Comparison of ENCODE assay signal across 1 cellular context in genomic region chr10:118730699-118731456, GRCh38.
TF ChIP-seq lines count a peak whose summit lies in the region.

No MANE protein-coding gene starts in this region.

TF ChIP-seq in GM23338, 12 proteins besides CTCF, POLR2A, EP300 and RAD21 (continued from another document):
- TF ChIP-seq, protein P1, sequence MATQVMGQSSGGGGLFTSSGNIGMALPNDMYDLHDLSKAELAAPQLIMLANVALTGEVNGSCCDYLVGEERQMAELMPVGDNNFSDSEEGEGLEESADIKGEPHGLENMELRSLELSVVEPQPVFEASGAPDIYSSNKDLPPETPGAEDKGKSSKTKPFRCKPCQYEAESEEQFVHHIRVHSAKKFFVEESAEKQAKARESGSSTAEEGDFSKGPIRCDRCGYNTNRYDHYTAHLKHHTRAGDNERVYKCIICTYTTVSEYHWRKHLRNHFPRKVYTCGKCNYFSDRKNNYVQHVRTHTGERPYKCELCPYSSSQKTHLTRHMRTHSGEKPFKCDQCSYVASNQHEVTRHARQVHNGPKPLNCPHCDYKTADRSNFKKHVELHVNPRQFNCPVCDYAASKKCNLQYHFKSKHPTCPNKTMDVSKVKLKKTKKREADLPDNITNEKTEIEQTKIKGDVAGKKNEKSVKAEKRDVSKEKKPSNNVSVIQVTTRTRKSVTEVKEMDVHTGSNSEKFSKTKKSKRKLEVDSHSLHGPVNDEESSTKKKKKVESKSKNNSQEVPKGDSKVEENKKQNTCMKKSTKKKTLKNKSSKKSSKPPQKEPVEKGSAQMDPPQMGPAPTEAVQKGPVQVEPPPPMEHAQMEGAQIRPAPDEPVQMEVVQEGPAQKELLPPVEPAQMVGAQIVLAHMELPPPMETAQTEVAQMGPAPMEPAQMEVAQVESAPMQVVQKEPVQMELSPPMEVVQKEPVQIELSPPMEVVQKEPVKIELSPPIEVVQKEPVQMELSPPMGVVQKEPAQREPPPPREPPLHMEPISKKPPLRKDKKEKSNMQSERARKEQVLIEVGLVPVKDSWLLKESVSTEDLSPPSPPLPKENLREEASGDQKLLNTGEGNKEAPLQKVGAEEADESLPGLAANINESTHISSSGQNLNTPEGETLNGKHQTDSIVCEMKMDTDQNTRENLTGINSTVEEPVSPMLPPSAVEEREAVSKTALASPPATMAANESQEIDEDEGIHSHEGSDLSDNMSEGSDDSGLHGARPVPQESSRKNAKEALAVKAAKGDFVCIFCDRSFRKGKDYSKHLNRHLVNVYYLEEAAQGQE (IDR thresholded peaks at IDR 0.05; ENCODE audit: unreplicated experiment): no peak
- no peak for TF ChIP-seq ZNF331 (CRISPR knock-in tag; IDR thresholded peaks at IDR 0.05; ENCODE audit: low read depth)
- no peak for TF ChIP-seq STAT1 (IDR thresholded peaks at IDR 0.05; ENCODE audit: unreplicated experiment)
- no peak for TF ChIP-seq ETS1 (IDR thresholded peaks at IDR 0.05)
- TF ChIP-seq ZNF462 (CRISPR knock-in tag; IDR thresholded peaks at IDR 0.05): no peak
- no peak for TF ChIP-seq JUNB (IDR thresholded peaks at IDR 0.05; ENCODE audit: unreplicated experiment)
- no peak for TF ChIP-seq CREB1 (CRISPR knock-in tag; IDR thresholded peaks at IDR 0.05; ENCODE audit: low read depth)
- no peak for TF ChIP-seq ZNF114 (CRISPR knock-in tag; IDR thresholded peaks at IDR 0.05)
- TF ChIP-seq EZH2phosphoT487 (IDR thresholded peaks at IDR 0.05; ENCODE audit: unreplicated experiment): no peak
